ENCODE assay signal across 1 cellular context in the genomic region with DNA sequence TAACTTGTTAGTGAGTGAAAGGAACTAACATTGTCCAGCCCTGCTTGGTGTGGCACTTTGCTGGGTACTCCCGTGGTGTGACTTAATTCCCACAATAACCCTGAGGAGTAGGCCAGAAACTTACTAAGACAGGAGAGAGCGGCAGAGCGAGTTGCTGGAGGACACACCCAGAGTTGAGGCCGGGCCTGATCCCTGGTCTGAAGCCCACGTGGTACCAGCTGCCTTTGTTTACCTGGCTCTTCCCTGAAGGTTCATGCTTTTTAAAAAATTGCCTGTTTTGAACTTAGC.
TF ChIP-seq lines count a peak whose summit lies in the region.

No MANE protein-coding gene starts in this region.

TF ChIP-seq in GM12878, 131 proteins besides CTCF, POLR2A, EP300 and RAD21:
- peak; percentile 39 for TF ChIP-seq USF1 (IDR thresholded peaks at IDR 0.05; ENCODE audit: borderline replicate concordance, extremely low read length, insufficient read depth, low read depth, low read length)
- TF ChIP-seq FOS (IDR thresholded peaks at IDR 0.05; ENCODE audit: borderline replicate concordance, extremely low read depth, insufficient read length): no peak
- peak; percentile 55 for TF ChIP-seq RAD51 (IDR thresholded peaks at IDR 0.05)
TF ChIP-seq in GM12878: peak in this region for 2.
